ENCODE assay signal across 19 cellular contexts in genomic region chr6:106160189-106160588, GRCh38.
"Had no signal": no experiment of that assay in that cellular context is flagged by ENCODE, and none has a peak within 500 bp of the region (broad histone marks: within the 10 kb centered on the region; RNA-seq: fewer than 3 reads in every experiment).

No MANE protein-coding gene starts in this region.

- H3K9me3 ChIP-seq: Peyer's patch had no signal

- H3K27ac ChIP-seq: Peyer's patch, VCaP had no signal

- H3K36me3 ChIP-seq: Peyer's patch had no signal

- H3K4me3 ChIP-seq: K562, Peyer's patch had no signal

- H3K27me3 ChIP-seq: Peyer's patch had no signal

- DNase-seq: activated CD4-positive, alpha-beta memory T cell treated with anti-CD3 and anti-CD28 coated beads, Interleukin-2, amount 10 ng/mL, durations not matched to agents 7 days and 5 days; activated CD4-positive, alpha-beta T cell treated with anti-CD3 and anti-CD28 coated beads, Interleukin-2, amount 10 ng/mL, durations not matched to agents 7 days and 5 days; activated CD4-positive, CD25-positive, alpha-beta regulatory T cell; activated gamma-delta T cell treated with Interleukin-2 at 50 U/mL for 16 hours; activated naive CD4-positive, alpha-beta T cell treated with anti-CD3 and anti-CD28 coated beads, Interleukin-2, amount 10 ng/mL, durations not matched to agents 7 days and 5 days; activated naive CD8-positive, alpha-beta T cell treated with anti-CD3 and anti-CD28 coated beads for 36 hours; activated T-cell treated with anti-CD3 and anti-CD28 coated beads, Interleukin-2, amount 50 U/mL, for 72 hours; central memory CD4-positive, alpha-beta T cell; Karpas-422; NCI-H1048; NCI-H1694; NCI-H2029 treated with DMSO at 0.1 percent for 48 hours; NCI-H510A treated with DMSO at 0.1 percent for 48 hours; NCI-H69; Peyer's patch; SHP77 treated with DMSO at 0.1 percent for 48 hours; T-cell had no signal
